In genomic region chr9:10806873-10807272, GRCh38 we compare ENCODE assay signal across 1 cellular context.
TF ChIP-seq lines count a peak whose summit lies in the region.

No MANE protein-coding gene starts in this region.

TF ChIP-seq in WTC11, 78 proteins besides CTCF, POLR2A, EP300 and RAD21 (continued from another document):
- TF ChIP-seq MLX (CRISPR knock-in tag; IDR thresholded peaks at IDR 0.05), result no peak
- no peak for TF ChIP-seq ZNF121 (CRISPR knock-in tag; IDR thresholded peaks at IDR 0.05)
- TF ChIP-seq JAZF1 (CRISPR knock-in tag; IDR thresholded peaks at IDR 0.05), result no peak
- no peak for TF ChIP-seq CBFB (CRISPR knock-in tag; IDR thresholded peaks at IDR 0.05; ENCODE audit: low read depth)
TF ChIP-seq in WTC11: peak in this region for 0.
